Comparison of ENCODE assay signal across 8 cellular contexts in genomic region chr9:33852216-33852826, GRCh38. TPM values are rescaled to one million over a fixed set of nuclear protein-coding genes. Genes with fewer than 3 reads are reported as not detected.
A peak's percentile ranks its signal among the peaks of the same experiment; 100 is the strongest.
DNase-seq lines count a peak whose midpoint lies in the region; ATAC-seq lines count a peak whose summit lies in the region.

No MANE protein-coding gene starts in this region.

- DNase-seq in NCI-H345 (lab: John Stamatoyannopoulos, UW): peak; percentile 29
- DNase-seq in NCI-H345 treated with DMSO at 0.1 percent for 48 hours (lab: John Stamatoyannopoulos, UW; ENCODE audit: unreplicated experiment): no peak
- peak; percentile 25 for DNase-seq in NCI-H2196 treated with DMSO at 0.1 percent for 48 hours (lab: John Stamatoyannopoulos, UW; ENCODE audit: unreplicated experiment)
- peak; percentile 59 for DNase-seq in activated T-cell treated with anti-CD3 and anti-CD28 coated beads, Interleukin-2, amount 50 U/mL, for 1 hour
- DNase-seq in fibroblast of gingiva (ENCODE audit: low read depth): peak; percentile 41
- DNase-seq in naive B cell: peak; percentile 51
- DNase-seq in superior temporal gyrus (ENCODE audit: extremely low spot score): peak; percentile 91

- H3K4me1 Mint-ChIP-seq in naive B cell: peaks cover 31 to 56% (median 49%) of the 10 kb centered on the region in 3 donors

- H3K27me3 Mint-ChIP-seq in naive B cell: no peaks in the 10 kb centered on the region

- peak; percentile 76 to 85 for ATAC-seq in naive B cell (ENCODE audit: low read depth in 2 of 2)
- ATAC-seq in HG03460 (IDR thresholded peaks at IDR 0.05; ENCODE audit: unreplicated experiment): no peak

- H3K4me3 Mint-ChIP-seq in naive B cell: no peak overlapping the region

- H3K36me3 Mint-ChIP-seq in naive B cell: no peaks in the 10 kb centered on the region

- H3K9me3 Mint-ChIP-seq in naive B cell: no peaks in the 10 kb centered on the region

- H3K27ac Mint-ChIP-seq in naive B cell: peak overlapping the region in 5 of 6 donors; percentile 24 to 68 (median 47)

RNA-seq across cellular contexts. Expression of gene UBE2R2, which starts 35.4 kb away (rescaled TPM):
- polyA plus RNA-seq in naive B cell (ENCODE audit: low read depth in 6 of 6): 10 to 100 TPM; 26.5 to 33.6 (median 28.9) TPM

RNA-seq across cellular contexts. Expression of gene PRSS3, which starts 57.0 kb away (rescaled TPM):
- polyA plus RNA-seq in naive B cell (ENCODE audit: low read depth in 6 of 6): not detected
